ENCODE assay signal across 8 cellular contexts in the genomic region with DNA sequence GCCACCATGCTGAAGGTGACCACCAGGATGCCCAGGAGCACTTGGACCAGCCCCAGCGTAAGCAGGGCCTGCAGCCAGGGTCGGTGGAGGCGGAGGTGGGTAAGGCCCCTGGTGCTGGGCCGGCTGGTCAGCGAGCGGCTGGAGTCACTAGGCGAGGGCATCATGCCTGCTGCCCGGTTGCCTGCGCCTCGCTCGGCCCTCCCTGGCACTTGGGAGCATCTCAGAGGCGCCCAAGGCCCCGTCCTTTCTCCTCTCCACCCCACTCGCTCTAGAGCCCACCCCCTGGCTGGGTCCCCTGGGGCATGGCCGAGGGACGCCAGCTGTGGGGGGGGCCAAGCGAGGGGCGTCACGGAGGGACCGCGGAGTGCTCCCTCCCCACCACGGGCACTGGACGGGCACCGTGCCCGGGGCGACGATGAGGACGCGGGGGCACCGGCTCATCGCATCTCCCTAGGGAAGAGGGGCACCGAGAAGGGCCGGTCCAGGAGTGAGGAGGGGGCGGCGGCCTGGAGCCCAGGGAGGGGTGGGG. TPM values are rescaled to one million over a fixed set of nuclear protein-coding genes. Genes with fewer than 3 reads are reported as not detected.
A peak's percentile ranks its signal among the peaks of the same experiment; 100 is the strongest.
DNase-seq lines count a peak whose midpoint lies in the region; ATAC-seq lines count a peak whose summit lies in the region.

No MANE protein-coding gene starts in this region.

- peak; percentile 8 for ATAC-seq in Right ventricle myocardium inferior

- H3K4me1 ChIP-seq in skeletal muscle satellite cell (ENCODE audit: control insufficient read depth, insufficient read depth, low read length), result peaks cover 34% of the 10 kb centered on the region

- peaks cover 35% of the 10 kb centered on the region for H3K36me3 Mint-ChIP-seq in activated T-helper 2 cell treated with anti-CD3 and anti-CD28 coated beads, Interferon-gamma antibody, Interleukin-2, Interleukin-4, amounts not matched to agents 10 μg/mL and 5 μg/mL and 100 μg/mL, durations not matched to agents 14 hours and 24 hours and 36 hours (ENCODE audit: low read depth)

- H3K4me1 Mint-ChIP-seq in activated T-helper 2 cell treated with anti-CD3 and anti-CD28 coated beads, Interferon-gamma antibody, Interleukin-2, Interleukin-4, amounts not matched to agents 10 μg/mL and 5 μg/mL and 100 μg/mL, durations not matched to agents 14 hours and 24 hours and 36 hours (ENCODE audit: low read depth), result peaks cover 25% of the 10 kb centered on the region

- no peaks in the 10 kb centered on the region for H3K27me3 Mint-ChIP-seq in activated T-helper 2 cell treated with anti-CD3 and anti-CD28 coated beads, Interferon-gamma antibody, Interleukin-2, Interleukin-4, amounts not matched to agents 10 μg/mL and 5 μg/mL and 100 μg/mL, durations not matched to agents 14 hours and 24 hours and 36 hours (ENCODE audit: low read depth)

- H3K9ac ChIP-seq in skeletal muscle satellite cell (ENCODE audit: low read depth, low read length), result peak overlapping the region; percentile 90

- DNase-seq in Right ventricle myocardium inferior (ENCODE audit: missing footprints) (peak; percentile 75), cardiac septum (ENCODE audit: low spot score) (no peak), hepatic stellate cell (ENCODE audit: low spot score) (peak; percentile 55), NCI-H1048 (lab: John Stamatoyannopoulos, UW) (no peak), Kasumi-1 (lab: John Stamatoyannopoulos, UW) (no peak), NAMALWA (ENCODE audit: low spot score) (no peak)
- no peak for DNase-seq in activated T-helper 2 cell treated with anti-CD3 and anti-CD28 coated beads, Interferon-gamma antibody, Interleukin-2, Interleukin-4, amounts not matched to agents 10 μg/mL and 5 μg/mL and 100 μg/mL, durations not matched to agents 14 hours and 24 hours and 36 hours (ENCODE audit: low spot score)

- peak overlapping the region; percentile 22 for H3K27ac Mint-ChIP-seq in activated T-helper 2 cell treated with anti-CD3 and anti-CD28 coated beads, Interferon-gamma antibody, Interleukin-2, Interleukin-4, amounts not matched to agents 10 μg/mL and 5 μg/mL and 100 μg/mL, durations not matched to agents 14 hours and 24 hours and 36 hours

- peak overlapping the region; percentile 97 for H3K4me3 ChIP-seq in skeletal muscle satellite cell (ENCODE audit: low read length)

- intact Hi-C loops in Right ventricle myocardium inferior (cut with DNase I) (no loop called here), cardiac septum (cut with DNase I) (loop anchor here (2.0 kb wide), 1 partner anchor 54 kb away; the partner anchor contains the start of gene FDPS)
- intact Hi-C loops in activated T-helper 2 cell treated with anti-CD3 and anti-CD28 coated beads, Interferon-gamma antibody, Interleukin-2, Interleukin-4, amounts not matched to agents 10 μg/mL and 5 μg/mL and 100 μg/mL, durations not matched to agents 14 hours and 24 hours and 36 hours (cut with micrococcal nuclease), result loop anchor here (2.0 to 5.0 kb wide), 2 partner anchors 22 to 338 kb away; partner anchors contain the start of gene HCN3

- peak overlapping the region; percentile 99 for H3K4me2 ChIP-seq in skeletal muscle satellite cell (ENCODE audit: low read length)

- peak overlapping the region; percentile 86 for H3K4me3 Mint-ChIP-seq in activated T-helper 2 cell treated with anti-CD3 and anti-CD28 coated beads, Interferon-gamma antibody, Interleukin-2, Interleukin-4, amounts not matched to agents 10 μg/mL and 5 μg/mL and 100 μg/mL, durations not matched to agents 14 hours and 24 hours and 36 hours (ENCODE audit: low read depth)

- H3K27me3 ChIP-seq in skeletal muscle satellite cell (ENCODE audit: control insufficient read depth, insufficient read depth, low read length), result no peaks in the 10 kb centered on the region

- H3K9me3 Mint-ChIP-seq in activated T-helper 2 cell treated with anti-CD3 and anti-CD28 coated beads, Interferon-gamma antibody, Interleukin-2, Interleukin-4, amounts not matched to agents 10 μg/mL and 5 μg/mL and 100 μg/mL, durations not matched to agents 14 hours and 24 hours and 36 hours, result no peaks in the 10 kb centered on the region

- peaks cover 19% of the 10 kb centered on the region for H3K36me3 ChIP-seq in skeletal muscle satellite cell (ENCODE audit: insufficient read depth, low read length)

- H3K9me3 ChIP-seq in skeletal muscle satellite cell (replicated peaks; ENCODE audit: low read length), result no peaks in the 10 kb centered on the region

RNA-seq across cellular contexts. Expression of gene ENTREP3, which starts 0.5 kb away (rescaled TPM):
- total RNA-seq in Right ventricle myocardium inferior, result 14.5 TPM
- 15.5 TPM for total RNA-seq in cardiac septum
- total RNA-seq in activated T-helper 2 cell treated with anti-CD3 and anti-CD28 coated beads, Interferon-gamma antibody, Interleukin-2, Interleukin-4, amounts not matched to agents 10 μg/mL and 5 μg/mL and 100 μg/mL, durations not matched to agents 14 hours and 24 hours and 36 hours, result 42.5 and 45.5 TPM in 2 replicates
- total RNA-seq in skeletal muscle satellite cell (2012; rRNA removed), result 7.4 and 8.3 TPM in 2 replicates

RNA-seq across cellular contexts. Expression of gene SCAMP3, which starts 7.4 kb away (rescaled TPM):
- total RNA-seq in Right ventricle myocardium inferior, result 55.4 TPM
- total RNA-seq in cardiac septum, result 61.5 TPM
- 113 and 123 TPM in 2 replicates for total RNA-seq in activated T-helper 2 cell treated with anti-CD3 and anti-CD28 coated beads, Interferon-gamma antibody, Interleukin-2, Interleukin-4, amounts not matched to agents 10 μg/mL and 5 μg/mL and 100 μg/mL, durations not matched to agents 14 hours and 24 hours and 36 hours
- total RNA-seq in skeletal muscle satellite cell (2012; rRNA removed), result 29.9 and 45.0 TPM in 2 replicates

RNA-seq across cellular contexts. Expression of gene CLK2, which starts 18.5 kb away (rescaled TPM):
- total RNA-seq in Right ventricle myocardium inferior, result 20.9 TPM
- 24.7 TPM for total RNA-seq in cardiac septum
- 95.7 and 96.8 TPM in 2 replicates for total RNA-seq in activated T-helper 2 cell treated with anti-CD3 and anti-CD28 coated beads, Interferon-gamma antibody, Interleukin-2, Interleukin-4, amounts not matched to agents 10 μg/mL and 5 μg/mL and 100 μg/mL, durations not matched to agents 14 hours and 24 hours and 36 hours
- total RNA-seq in skeletal muscle satellite cell (2012; rRNA removed), result 17.7 and 23.4 TPM in 2 replicates

RNA-seq across cellular contexts. Expression of gene HCN3, which starts 22.5 kb away (rescaled TPM):
- total RNA-seq in Right ventricle myocardium inferior (1.8 TPM), cardiac septum (2.2 TPM)
- total RNA-seq in activated T-helper 2 cell treated with anti-CD3 and anti-CD28 coated beads, Interferon-gamma antibody, Interleukin-2, Interleukin-4, amounts not matched to agents 10 μg/mL and 5 μg/mL and 100 μg/mL, durations not matched to agents 14 hours and 24 hours and 36 hours, result 4.8 and 5.4 TPM in 2 replicates
- 0.25 and 0.44 TPM in 2 replicates for total RNA-seq in skeletal muscle satellite cell (2012; rRNA removed)

RNA-seq across cellular contexts. Expression of gene MTX1, which starts 46.3 kb away (rescaled TPM):
- 16.5 TPM for total RNA-seq in Right ventricle myocardium inferior
- 16.4 TPM for total RNA-seq in cardiac septum
- 58.6 and 64.0 TPM in 2 replicates for total RNA-seq in activated T-helper 2 cell treated with anti-CD3 and anti-CD28 coated beads, Interferon-gamma antibody, Interleukin-2, Interleukin-4, amounts not matched to agents 10 μg/mL and 5 μg/mL and 100 μg/mL, durations not matched to agents 14 hours and 24 hours and 36 hours
- 52.4 and 56.3 TPM in 2 replicates for total RNA-seq in skeletal muscle satellite cell (2012; rRNA removed)

Comparison
In these comparisons a context has a peak if more than half of its experiments do, and no peak if none do; other contexts are left out.
1. DNase-seq: peak in Right ventricle myocardium inferior (single experiment) and hepatic stellate cell (single experiment); none in cardiac septum (single experiment), activated T-helper 2 cell treated with anti-CD3 and anti-CD28 coated beads, Interferon-gamma antibody, Interleukin-2, Interleukin-4, amounts not matched to agents 10 μg/mL and 5 μg/mL and 100 μg/mL, durations not matched to agents 14 hours and 24 hours and 36 hours (single experiment), NCI-H1048 (single experiment), Kasumi-1 (0 of 2) and NAMALWA (single experiment).